ENCODE assay signal across 25 cellular contexts in the genomic region with DNA sequence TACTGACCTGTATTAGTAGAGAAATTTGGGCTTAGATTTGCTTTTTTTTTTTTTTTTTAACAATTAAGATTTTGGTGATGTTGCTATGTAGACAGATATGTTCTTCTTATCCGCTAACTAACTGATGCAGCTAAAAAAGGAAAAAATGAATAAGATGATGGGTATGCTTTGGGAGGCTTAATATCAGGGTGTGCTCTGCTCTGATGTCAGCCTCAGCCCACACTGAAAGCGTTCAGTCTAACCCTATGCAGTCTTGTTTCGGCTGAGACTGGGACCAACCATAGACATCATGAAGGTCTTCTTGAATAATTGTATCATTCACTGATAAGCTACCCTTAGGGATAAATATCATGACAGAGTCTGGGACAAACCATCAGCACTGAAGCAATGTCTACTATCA. TPM values are rescaled to one million over a fixed set of nuclear protein-coding genes. Genes with fewer than 3 reads are reported as not detected.
"Had no signal": no experiment of that assay in that cellular context is flagged by ENCODE, and none has a peak within 500 bp of the region (broad histone marks: within the 10 kb centered on the region; RNA-seq: fewer than 3 reads in every experiment).

No MANE protein-coding gene starts in this region.

- H3K27me3 ChIP-seq: cardiac muscle cell, SJSA1 had no signal

- H3K4me1 Mint-ChIP-seq: activated B cell treated with CpG ODN at 0.5 μM for 24 hours; activated CD4-positive, alpha-beta T cell treated with anti-CD3 and anti-CD28 coated beads, Interleukin-2, amount 10 ng/mL, durations not matched to agents 24 days and 14 days; activated CD8-positive, alpha-beta memory T cell treated with anti-CD3 and anti-CD28 coated beads, Interleukin-2, amount 10 ng/mL, durations not matched to agents 7 days and 5 days; activated naive CD4-positive, alpha-beta T cell treated with anti-CD3 and anti-CD28 coated beads, Interleukin-2, amount 50 U/mL, for 24 hours had no signal

- H3K4me3 ChIP-seq: cardiac muscle cell, SJSA1 had no signal

- DNase-seq: activated B cell treated with CpG ODN at 0.5 μM for 24 hours; activated CD4-positive, alpha-beta T cell treated with anti-CD3 and anti-CD28 coated beads for 1 hour; activated CD4-positive, alpha-beta T cell treated with anti-CD3 and anti-CD28 coated beads, Interleukin-2, amount 10 ng/mL, durations not matched to agents 24 days and 14 days; activated CD4-positive, alpha-beta T cell treated with anti-CD3 and anti-CD28 coated beads, Interleukin-2, amount 50 U/mL, for 48 hours; activated CD8-positive, alpha-beta memory T cell treated with anti-CD3 and anti-CD28 coated beads, Interleukin-2, amount 10 ng/mL, durations not matched to agents 7 days and 5 days; activated effector memory CD4-positive, alpha-beta T cell treated with Interleukin-2 at 50 U/mL for 16 hours; activated naive CD4-positive, alpha-beta T cell; activated T-cell treated with anti-CD3 and anti-CD28 coated beads, Interleukin-2, amount 50 U/mL, for 24 hours; aorta; Kasumi-1; NCI-H1105 treated with DMSO at 0.1 percent for 48 hours; NCI-H1436 treated with DMSO at 0.1 percent for 48 hours; NCI-H187; NCI-H2081; NCI-H446 treated with DMSO at 0.1 percent for 48 hours; NCI-H774; SHP77; T-helper 17 cell; T-helper 9 cell had no signal

- H3K36me3 ChIP-seq: cardiac muscle cell, SJSA1 had no signal

- H3K9me3 ChIP-seq: SJSA1 had no signal

- H3K36me3 Mint-ChIP-seq: activated CD8-positive, alpha-beta memory T cell treated with anti-CD3 and anti-CD28 coated beads, Interleukin-2, amount 10 ng/mL, durations not matched to agents 7 days and 5 days; activated naive CD4-positive, alpha-beta T cell treated with anti-CD3 and anti-CD28 coated beads, Interleukin-2, amount 50 U/mL, for 24 hours had no signal

- H3K9me3 Mint-ChIP-seq: activated B cell treated with CpG ODN at 0.5 μM for 24 hours; activated CD4-positive, alpha-beta T cell treated with anti-CD3 and anti-CD28 coated beads, Interleukin-2, amount 10 ng/mL, durations not matched to agents 24 days and 14 days; activated naive CD4-positive, alpha-beta T cell treated with anti-CD3 and anti-CD28 coated beads, Interleukin-2, amount 50 U/mL, for 24 hours; activated T-cell treated with anti-CD3 and anti-CD28 coated beads, Interleukin-2, amount 50 U/mL, for 24 hours; activated T-helper 1 cell treated with anti-CD3 and anti-CD28 coated beads, Interleukin-12 subunit alpha, Interleukin-12 subunit beta, Interleukin-2, Interleukin-4 antibody, amounts not matched to agents 30 ng/mL and 10 ng/mL and 1 ng/mL, durations not matched to agents 14 hours and 24 hours and 36 hours; brain had no signal

- H3K27ac Mint-ChIP-seq: activated B cell treated with CpG ODN at 0.5 μM for 24 hours; activated CD4-positive, alpha-beta T cell treated with anti-CD3 and anti-CD28 coated beads, Interleukin-2, amount 10 ng/mL, durations not matched to agents 24 days and 14 days; activated CD8-positive, alpha-beta memory T cell treated with anti-CD3 and anti-CD28 coated beads, Interleukin-2, amount 10 ng/mL, durations not matched to agents 7 days and 5 days; activated naive CD4-positive, alpha-beta T cell treated with anti-CD3 and anti-CD28 coated beads, Interleukin-2, amount 50 U/mL, for 24 hours; activated T-cell treated with anti-CD3 and anti-CD28 coated beads, Interleukin-2, amount 50 U/mL, for 24 hours; activated T-helper 1 cell treated with anti-CD3 and anti-CD28 coated beads, Interleukin-12 subunit alpha, Interleukin-12 subunit beta, Interleukin-2, Interleukin-4 antibody, amounts not matched to agents 30 ng/mL and 10 ng/mL and 1 ng/mL, durations not matched to agents 14 hours and 24 hours and 36 hours; T-helper 17 cell had no signal

- FAIRE-seq: RCC 7860 had no signal

- H3K27ac ChIP-seq: cardiac muscle cell, SJSA1 had no signal

- H3K4me3 Mint-ChIP-seq: activated B cell treated with CpG ODN at 0.5 μM for 24 hours; activated CD4-positive, alpha-beta T cell treated with anti-CD3 and anti-CD28 coated beads, Interleukin-2, amount 10 ng/mL, durations not matched to agents 24 days and 14 days; activated CD8-positive, alpha-beta memory T cell treated with anti-CD3 and anti-CD28 coated beads, Interleukin-2, amount 10 ng/mL, durations not matched to agents 7 days and 5 days; activated naive CD4-positive, alpha-beta T cell treated with anti-CD3 and anti-CD28 coated beads, Interleukin-2, amount 50 U/mL, for 24 hours; activated T-cell treated with anti-CD3 and anti-CD28 coated beads, Interleukin-2, amount 50 U/mL, for 24 hours; activated T-helper 1 cell treated with anti-CD3 and anti-CD28 coated beads, Interleukin-12 subunit alpha, Interleukin-12 subunit beta, Interleukin-2, Interleukin-4 antibody, amounts not matched to agents 30 ng/mL and 10 ng/mL and 1 ng/mL, durations not matched to agents 14 hours and 24 hours and 36 hours; brain; T-helper 17 cell had no signal

- ATAC-seq: activated CD8-positive, alpha-beta memory T cell treated with anti-CD3 and anti-CD28 coated beads, Interleukin-2, amount 10 ng/mL, durations not matched to agents 7 days and 5 days; T-helper 17 cell had no signal

RNA-seq across cellular contexts. Expression of a gene that starts 6.9 kb away (rescaled TPM):
- total RNA-seq: activated CD4-positive, alpha-beta T cell treated with anti-CD3 and anti-CD28 coated beads, Interleukin-2, amount 10 ng/mL, durations not matched to agents 24 days and 14 days; activated CD8-positive, alpha-beta memory T cell treated with anti-CD3 and anti-CD28 coated beads, Interleukin-2, amount 10 ng/mL, durations not matched to agents 7 days and 5 days; activated T-helper 1 cell treated with anti-CD3 and anti-CD28 coated beads, Interleukin-12 subunit alpha, Interleukin-12 subunit beta, Interleukin-2, Interleukin-4 antibody, amounts not matched to agents 30 ng/mL and 10 ng/mL and 1 ng/mL, durations not matched to agents 14 hours and 24 hours and 36 hours had no signal
